1 cellular context compared by ENCODE assay signal in the genomic region with DNA sequence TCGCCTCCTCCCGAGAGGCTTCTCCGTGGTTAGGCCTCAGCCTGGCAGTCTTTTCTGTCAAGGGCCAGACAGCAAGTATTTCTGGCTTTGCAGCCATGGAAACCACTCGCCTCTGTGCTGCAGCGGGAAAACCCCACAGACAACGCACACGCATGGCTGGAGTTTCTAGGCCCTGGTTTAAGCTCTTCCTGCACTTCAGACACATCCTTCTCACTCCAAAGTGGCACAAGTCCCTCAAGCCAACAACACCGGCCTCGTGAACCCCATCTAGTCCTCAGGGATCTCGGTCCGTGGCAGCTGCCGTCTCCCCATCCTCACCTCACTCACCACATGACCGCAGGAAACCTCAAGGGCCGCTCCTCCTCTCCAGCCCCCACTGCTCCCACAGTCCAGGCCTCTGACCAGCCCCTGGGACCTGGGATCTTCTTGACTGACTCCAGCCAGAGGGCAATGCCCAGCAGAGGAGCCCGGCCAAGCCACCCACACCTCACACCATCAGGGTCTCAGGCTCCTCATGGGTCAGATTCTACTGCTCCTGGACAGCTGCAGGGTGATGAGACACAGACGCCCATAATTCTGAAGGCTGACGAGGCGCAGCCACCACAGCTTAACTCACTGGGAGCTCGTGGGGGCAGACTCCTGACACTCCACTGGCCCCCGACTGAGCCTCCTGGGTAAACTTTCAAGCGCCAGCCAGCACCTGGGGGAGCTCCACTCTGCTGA.
TF ChIP-seq lines count a peak whose summit lies in the region.

No MANE protein-coding gene starts in this region.

TF ChIP-seq in IMR-90, 13 proteins besides CTCF, POLR2A, EP300 and RAD21:
- no peak for TF ChIP-seq MAZ (IDR thresholded peaks at IDR 0.05; ENCODE audit: borderline replicate concordance, low read depth, low read length)
- TF ChIP-seq SMC3 (IDR thresholded peaks at IDR 0.05; ENCODE audit: low read depth, low read length): no peak
- no peak for TF ChIP-seq CEBPB (IDR thresholded peaks at IDR 0.05; ENCODE audit: low read depth, low read length)
TF ChIP-seq in IMR-90: peak in this region for 0.
